Comparison of ENCODE assay signal across 16 cellular contexts in the genomic region with DNA sequence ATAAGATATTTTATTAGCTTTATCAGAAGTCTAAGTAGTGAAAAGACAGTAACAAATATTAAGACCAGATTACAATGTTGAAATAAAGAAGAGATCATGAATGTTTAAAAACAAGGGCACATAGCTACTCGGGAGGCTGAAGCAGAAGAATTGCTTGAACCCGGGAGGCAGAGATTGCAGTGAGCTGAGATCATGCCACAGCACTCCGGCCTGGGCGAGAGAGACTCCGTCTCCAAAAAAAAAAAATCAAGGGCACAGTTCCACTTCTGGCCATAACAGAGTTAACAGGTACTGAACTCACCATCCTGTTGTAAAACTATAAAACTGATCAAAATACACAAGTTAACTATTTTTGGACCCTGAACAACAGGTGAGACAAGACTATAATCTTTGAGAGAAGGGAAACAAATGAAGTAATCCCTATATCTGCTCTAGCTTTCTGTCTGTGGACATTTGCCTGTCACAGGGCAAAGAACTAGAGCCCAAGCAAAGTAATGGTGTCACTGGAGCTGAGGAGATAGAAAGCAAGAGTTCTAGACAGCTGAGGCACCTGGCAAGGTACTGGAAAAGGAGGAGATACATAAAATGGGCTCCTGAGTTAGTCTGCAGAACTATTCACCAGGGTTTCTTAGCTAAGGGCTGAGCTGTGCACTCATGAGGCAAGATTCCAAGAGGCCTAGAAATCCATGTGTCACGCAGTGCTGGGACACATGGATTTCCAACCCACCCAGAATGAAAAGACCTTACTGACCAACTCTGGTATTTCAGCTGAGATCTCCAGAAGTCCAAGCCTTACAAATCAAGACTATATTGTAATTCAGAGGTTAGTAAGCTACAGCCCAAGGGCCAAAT. TPM values are rescaled to one million over a fixed set of nuclear protein-coding genes. Genes with fewer than 3 reads are reported as not detected.
A peak's percentile ranks its signal among the peaks of the same experiment; 100 is the strongest.
DNase-seq lines count a peak whose midpoint lies in the region; ATAC-seq, FAIRE-seq and TF ChIP-seq lines count a peak whose summit lies in the region.
"Had no signal": no experiment of that assay in that cellular context is flagged by ENCODE, and none has a peak within 500 bp of the region (broad histone marks: within the 10 kb centered on the region; RNA-seq: fewer than 3 reads in every experiment).

No MANE protein-coding gene starts in this region.

- H3K27ac ChIP-seq in cardiac muscle cell (peak overlapping the region; percentile 57), neutrophil (peak overlapping the region; percentile 36)
- H3K27ac ChIP-seq: PC-9 had no signal

- no peaks in the 10 kb centered on the region for H3K9me3 Mint-ChIP-seq in HFFc6

- peaks cover 49% of the 10 kb centered on the region for H3K4me1 Mint-ChIP-seq in HFFc6 (ENCODE audit: low read depth)

- no peaks in the 10 kb centered on the region for H3K4me1 ChIP-seq in cardiac muscle cell (ENCODE audit: low read depth)
- H3K4me1 ChIP-seq in neutrophil (ENCODE audit: control insufficient read depth in 1 of 2, insufficient read depth in 1 of 2, low read depth in 1 of 2, low read length in 1 of 2) = peaks cover 24 to 25% of the 10 kb centered on the region in 2 experiments

- no peak overlapping the region for H3K4me3 Mint-ChIP-seq in HFFc6

- no peak for ATAC-seq in GM21786 (IDR thresholded peaks at IDR 0.05; ENCODE audit: unreplicated experiment)
- ATAC-seq: activated CD4-positive, CD25-positive, alpha-beta regulatory T cell treated with anti-CD3 and anti-CD28 coated beads, Interleukin-2, amount 50 U/mL, for 24 hours; esophagus mucosa had no signal

- H3K9me3 ChIP-seq in cardiac muscle cell (ENCODE audit: low read depth) (no peaks in the 10 kb centered on the region), neutrophil (no peaks in the 10 kb centered on the region)
- H3K9me3 ChIP-seq: adrenal gland, stomach had no signal

- H3K27me3 Mint-ChIP-seq in HFFc6 (ENCODE audit: insufficient read depth) = no peaks in the 10 kb centered on the region

- no peak for FAIRE-seq in urothelium cell line (lab: Jason Lieb, UNC)

- peak; percentile 66 for DNase-seq in AG10803 (ENCODE audit: low read depth)
- DNase-seq in HFFc6 = no peak
- DNase-seq in cardiac muscle cell (ENCODE audit: low read depth in 1 of 2, low spot score in 1 of 2) = no peak
- no peak for DNase-seq in urothelium cell line (ENCODE audit: low spot score)
- DNase-seq in GOT3 (lab: John Stamatoyannopoulos, UW) = no peak
- DNase-seq in OCI-M1 (lab: John Stamatoyannopoulos, UW) = no peak
- DNase-seq: KBM-7, NCI-H1417 treated with DMSO at 0.1 percent for 48 hours, NCI-H446 treated with DMSO at 0.1 percent for 48 hours, PC-9, stomach had no signal

- H3K27me3 ChIP-seq in cardiac muscle cell (no peaks in the 10 kb centered on the region), neutrophil (no peaks in the 10 kb centered on the region)
- H3K27me3 ChIP-seq: adrenal gland, stomach had no signal

- H3K4me3 ChIP-seq in AG10803 (ENCODE audit: low read length) (no peak overlapping the region), cardiac muscle cell (no peak overlapping the region), neutrophil (ENCODE audit: low read depth in 1 of 2, low read length in 1 of 2) (no peak overlapping the region)
- H3K4me3 ChIP-seq: adrenal gland, PC-9, stomach had no signal

- peaks cover 64% of the 10 kb centered on the region for H3K36me3 ChIP-seq in cardiac muscle cell
- peaks cover 87% of the 10 kb centered on the region for H3K36me3 ChIP-seq in neutrophil

- TF ChIP-seq CTCF in AG10803 (conservative IDR thresholded peaks at IDR 0.05; ENCODE audit: low read length) (no peak), HFFc6 (IDR thresholded peaks at IDR 0.05) (no peak), cardiac muscle cell (IDR thresholded peaks at IDR 0.05; ENCODE audit: low read depth, low read length) (no peak), neutrophil (IDR thresholded peaks at IDR 0.05) (no peak)

- H3K27ac Mint-ChIP-seq in HFFc6 = peak overlapping the region; percentile 67

- H3K36me3 Mint-ChIP-seq in HFFc6 (ENCODE audit: low read depth) = peaks cover 31% of the 10 kb centered on the region

RNA-seq across cellular contexts. Expression of a gene that starts 15.2 kb away (rescaled TPM):
- total RNA-seq in HFFc6 (2021; fragmentation: NEBNext Ultra II Directional; extraction: Animal tissue kit (Norgen Biotek cat#: 25700)) = 100 to 1,000 TPM; 134 to 176 (median 154) TPM
- total RNA-seq in cardiac muscle cell = 38.5 and 62.5 TPM in 2 replicates
- polyA plus RNA-seq in cardiac muscle cell = 120 and 129 TPM in 2 replicates
